Comparison of ENCODE assay signal across 8 cellular contexts in genomic region chr14:39432619-39433451, GRCh38. TPM values are rescaled to one million over a fixed set of nuclear protein-coding genes. Genes with fewer than 3 reads are reported as not detected.
DNase-seq lines count a peak whose midpoint lies in the region; ATAC-seq and TF ChIP-seq lines count a peak whose summit lies in the region.

No MANE protein-coding gene starts in this region.

- no peaks in the 10 kb centered on the region for H3K9me3 Mint-ChIP-seq in dendritic cell treated with granulocyte-macrophage colony-stimulating factor and Interleukin-4, amounts not matched to agents 40 ng/mL and 50 ng/mL, for 4 days

- peaks cover 16% of the 10 kb centered on the region for H3K36me3 Mint-ChIP-seq in dendritic cell treated with granulocyte-macrophage colony-stimulating factor and Interleukin-4, amounts not matched to agents 40 ng/mL and 50 ng/mL, for 4 days (ENCODE audit: low read depth)

- DNase-seq in NCI-H2196 treated with DMSO at 0.1 percent for 48 hours (lab: John Stamatoyannopoulos, UW; ENCODE audit: unreplicated experiment): peak; percentile 90
- peak; percentile 94 to 96 for DNase-seq in left lung
- peak; percentile 60 to 62 for DNase-seq in stimulated activated CD4-positive, alpha-beta T cell treated with anti-CD3 and anti-CD28 coated beads, Interleukin-2, amount 100 ng/mL, for 48 hours

- ATAC-seq in GM19035 (IDR thresholded peaks at IDR 0.05; ENCODE audit: unreplicated experiment) (peak; percentile 61), HG03196 (IDR thresholded peaks at IDR 0.05; ENCODE audit: unreplicated experiment) (peak; percentile 72), left lung (peak; percentile 90)
- peak; percentile 49 to 54 for ATAC-seq in activated CD4-positive, CD25-positive, alpha-beta regulatory T cell treated with anti-CD3 and anti-CD28 coated beads, Interleukin-2, amount 50 U/mL, for 24 hours

- H3K4me2 ChIP-seq in BLaER1 treated with 17β-estradiol and CSF1 and Interleukin-3, amounts not matched to agents 10 nM and 100 nM: peak overlapping the region; percentile 76 to 92 (median 84)

- no peaks in the 10 kb centered on the region for H3K9me3 ChIP-seq in BLaER1 treated with 17β-estradiol and CSF1 and Interleukin-3, amounts not matched to agents 10 nM and 100 nM (replicated peaks in 1 of 11)
- no peaks in the 10 kb centered on the region for H3K9me3 ChIP-seq in left lung

- H3K27ac ChIP-seq in BLaER1 treated with 17β-estradiol and CSF1 and Interleukin-3, amounts not matched to agents 10 nM and 100 nM: peak overlapping the region; percentile 69 to 100 (median 99); a peak in 21 of 22 replicates
- peak overlapping the region; percentile 92 to 99 for H3K27ac ChIP-seq in left lung

- TF ChIP-seq CTCF in left lung (IDR thresholded peaks at IDR 0.05): no peak

- H3K27me3 ChIP-seq in BLaER1 treated with 17β-estradiol and CSF1 and Interleukin-3, amounts not matched to agents 10 nM and 100 nM: no peaks in the 10 kb centered on the region
- H3K27me3 ChIP-seq in left lung: no peaks in the 10 kb centered on the region

- no peaks in the 10 kb centered on the region for H3K36me3 ChIP-seq in BLaER1 treated with 17β-estradiol and CSF1 and Interleukin-3, amounts not matched to agents 10 nM and 100 nM
- no peaks in the 10 kb centered on the region for H3K36me3 ChIP-seq in left lung

- no peaks in the 10 kb centered on the region for H3K27me3 Mint-ChIP-seq in dendritic cell treated with granulocyte-macrophage colony-stimulating factor and Interleukin-4, amounts not matched to agents 40 ng/mL and 50 ng/mL, for 4 days

- intact Hi-C loops in dendritic cell treated with granulocyte-macrophage colony-stimulating factor and Interleukin-4, amounts not matched to agents 40 ng/mL and 50 ng/mL, for 4 days (cut with micrococcal nuclease): loop anchor here (1.0 to 5.0 kb wide), 4 partner anchors 166 to 331 kb away; partner anchors contain the start of genes PNN, SEC23A and TRAPPC6B
- intact Hi-C loops in left lung (cut with DNase I): no loop called here

- peak overlapping the region; percentile 79 to 100 (median 100) for H3K9ac ChIP-seq in BLaER1 treated with 17β-estradiol and CSF1 and Interleukin-3, amounts not matched to agents 10 nM and 100 nM

- H3K4me1 Mint-ChIP-seq in dendritic cell treated with granulocyte-macrophage colony-stimulating factor and Interleukin-4, amounts not matched to agents 40 ng/mL and 50 ng/mL, for 4 days (ENCODE audit: low read depth): peaks cover 32% of the 10 kb centered on the region

- peak overlapping the region; percentile 65 to 99 (median 87) for H3K4me3 ChIP-seq in BLaER1 treated with 17β-estradiol and CSF1 and Interleukin-3, amounts not matched to agents 10 nM and 100 nM
- H3K4me3 ChIP-seq in left lung: peak overlapping the region; percentile 49 to 88

- peak overlapping the region; percentile 98 for H3K27ac Mint-ChIP-seq in dendritic cell treated with granulocyte-macrophage colony-stimulating factor and Interleukin-4, amounts not matched to agents 40 ng/mL and 50 ng/mL, for 4 days

- peaks cover 32 to 41% (median 40%) of the 10 kb centered on the region in 11 experiments for H4K20me1 ChIP-seq in BLaER1 treated with 17β-estradiol and CSF1 and Interleukin-3, amounts not matched to agents 10 nM and 100 nM

- peaks cover 22 to 37% (median 34%) of the 10 kb centered on the region in 10 experiments for H3K4me1 ChIP-seq in BLaER1 treated with 17β-estradiol and CSF1 and Interleukin-3, amounts not matched to agents 10 nM and 100 nM
- peaks cover 14 to 40% of the 10 kb centered on the region in 2 donors for H3K4me1 ChIP-seq in left lung

- peak overlapping the region; percentile 78 for H3K4me3 Mint-ChIP-seq in dendritic cell treated with granulocyte-macrophage colony-stimulating factor and Interleukin-4, amounts not matched to agents 40 ng/mL and 50 ng/mL, for 4 days

RNA-seq across cellular contexts. Expression of gene FBXO33, which starts 0.6 kb away (rescaled TPM):
- 10 to 100 TPM; 12.7 to 13.7 TPM for total RNA-seq in left lung

Comparison
In these comparisons a context has a peak if more than half of its experiments do, and no peak if none do; other contexts are left out.
1. Peak in every context shown above with its lines: DNase-seq, ATAC-seq, H3K4me3 ChIP-seq and H3K27ac ChIP-seq.